ENCODE assay signal across 16 cellular contexts in genomic region chr3:39980021-39980420, GRCh38.
DNase-seq lines count a peak whose midpoint lies in the region; ATAC-seq and TF ChIP-seq lines count a peak whose summit lies in the region.
"Had no signal": no experiment of that assay in that cellular context is flagged by ENCODE, and none has a peak within 500 bp of the region (broad histone marks: within the 10 kb centered on the region; RNA-seq: fewer than 3 reads in every experiment).

No MANE protein-coding gene starts in this region.

- peak overlapping the region in 2 of 12 donors; percentile 38 to 46 for H3K27ac ChIP-seq in heart left ventricle
- H3K27ac ChIP-seq in right atrium auricular region = no peak overlapping the region
- H3K27ac ChIP-seq in C4-2B = peak overlapping the region; percentile 24; the same call in 1 of the 2 replicates
- no peak overlapping the region for H3K27ac ChIP-seq in neuronal stem cell (replicated peaks; ENCODE audit: low read length)

- no peak overlapping the region for H3K23ac ChIP-seq in neuronal stem cell (ENCODE audit: low read depth, low read length, poor library complexity)

- H3K9me3 ChIP-seq in heart left ventricle = peaks cover 0 to 7% (median 0%) of the 10 kb centered on the region in 12 donors
- H3K9me3 ChIP-seq in right atrium auricular region = peaks cover 0 to 5% of the 10 kb centered on the region in 2 donors
- H3K9me3 ChIP-seq in neuronal stem cell (replicated peaks in 1 of 2; ENCODE audit: control insufficient read depth in 2 of 2, insufficient read depth in 1 of 2, low read depth in 1 of 2, low read length in 2 of 2) = no peaks in the 10 kb centered on the region

- H3K9ac ChIP-seq in neuronal stem cell (ENCODE audit: low read depth, low read length, poor library complexity) = no peak overlapping the region

- ATAC-seq in heart left ventricle = peak in 3 of 4 donors; percentile 20 to 69 (median 59)
- ATAC-seq: GM23338 had no signal

- intact Hi-C loops in heart left ventricle (cut with DNase I) = loop anchor here in 2 of 10 donors (10.0 kb wide), 2 partner anchors 255 to 265 kb away; no protein-coding TSS in a partner anchor

- WGBS in heart left ventricle, 4 donors = 49 to 62% (median 57%) methylated on average over 4 of the region's 4 CpGs
- no CpG with 5 or more reads among the region's 4 CpGs for WGBS in neuronal stem cell (ENCODE audit: extremely low coverage in 2 of 2, insufficient read length in 2 of 2, insufficient replicate concordance in 1 of 2), 2 donors

- no peak overlapping the region for H3K4ac ChIP-seq in neuronal stem cell (ENCODE audit: low read length)

- no peak overlapping the region for H2AK5ac ChIP-seq in neuronal stem cell (ENCODE audit: low read depth, low read length)

- no peak overlapping the region for H2BK12ac ChIP-seq in neuronal stem cell (ENCODE audit: low read length)

- no peak overlapping the region for H2BK5ac ChIP-seq in neuronal stem cell (ENCODE audit: low read length)

- no peak overlapping the region for H2AFZ ChIP-seq in neuronal stem cell (ENCODE audit: low read length)
- H2AFZ ChIP-seq: GM23338 had no signal

- H2BK120ac ChIP-seq in neuronal stem cell (ENCODE audit: low read depth, low read length) = no peak overlapping the region

- H3K27me3 ChIP-seq in heart left ventricle = no peaks in the 10 kb centered on the region
- H3K27me3 ChIP-seq in right atrium auricular region = no peaks in the 10 kb centered on the region
- H3K27me3 ChIP-seq in neuronal stem cell (ENCODE audit: control insufficient read depth in 3 of 3, insufficient read depth in 3 of 3, low read depth in 1 of 3, low read length in 3 of 3) = no peaks in the 10 kb centered on the region

- DNase-seq in heart left ventricle (peak in 1 of 5 donors; percentile 28), right atrium auricular region (ENCODE audit: low spot score) (no peak), NCI-H526 (lab: John Stamatoyannopoulos, UW) (peak; percentile 62 to 80), SW480 (ENCODE audit: low spot score) (peak; percentile 16), neuronal stem cell (ENCODE audit: low spot score) (no peak), COLO829 (ENCODE audit: low spot score) (no peak)
- no peak for DNase-seq in stimulated activated CD4-positive, alpha-beta T cell treated with anti-CD3 and anti-CD28 coated beads, Interleukin-15, amount 100 ng/mL, for 24 hours
- DNase-seq: 8988T; C1 segment of cervical spinal cord; CD4-positive, alpha-beta T cell; DMS153; DMS79; GDM1; HCEC 1CT had no signal

- no peak overlapping the region for H3K18ac ChIP-seq in neuronal stem cell (ENCODE audit: low read length)

- TF ChIP-seq CTCF in heart left ventricle (IDR thresholded peaks at IDR 0.05) = no peak
- TF ChIP-seq CTCF in right atrium auricular region (IDR thresholded peaks at IDR 0.05) = no peak
- TF ChIP-seq CTCF in C4-2B (conservative IDR thresholded peaks at IDR 0.05) = no peak

- no peak overlapping the region for H2BK15ac ChIP-seq in neuronal stem cell (ENCODE audit: low read length)

- no peak overlapping the region for H3K14ac ChIP-seq in neuronal stem cell (ENCODE audit: low read length)

- no peaks in the 10 kb centered on the region for H3K36me3 ChIP-seq in heart left ventricle
- H3K36me3 ChIP-seq in right atrium auricular region = no peaks in the 10 kb centered on the region
- H3K36me3 ChIP-seq in neuronal stem cell (replicated peaks in 1 of 2; ENCODE audit: control insufficient read depth in 2 of 2, insufficient read depth in 2 of 2, low read length in 2 of 2) = no peaks in the 10 kb centered on the region

- H4K8ac ChIP-seq in neuronal stem cell (ENCODE audit: low read depth, low read length) = no peak overlapping the region

- H4K91ac ChIP-seq in neuronal stem cell (ENCODE audit: low read depth, low read length, poor library complexity) = no peak overlapping the region

- no peaks in the 10 kb centered on the region for H3K79me1 ChIP-seq in neuronal stem cell (ENCODE audit: low read depth, low read length)

- no peak overlapping the region for H3K4me2 ChIP-seq in neuronal stem cell (ENCODE audit: insufficient read depth, low read length, poor library complexity, severe bottlenecking)
- H3K4me2 ChIP-seq: GM23338 had no signal

- H3K4me1 ChIP-seq in heart left ventricle (peaks cover 0 to 8% (median 0%) of the 10 kb centered on the region in 12 donors), right atrium auricular region (no peaks in the 10 kb centered on the region), neuronal stem cell (ENCODE audit: control insufficient read depth in 2 of 2, insufficient read depth in 1 of 2, low read depth in 1 of 2, low read length in 2 of 2) (no peaks in the 10 kb centered on the region)

- TF ChIP-seq POLR2A in heart left ventricle (IDR thresholded peaks at IDR 0.05) = no peak

- H3K4me3 ChIP-seq in heart left ventricle (no peak overlapping the region), right atrium auricular region (no peak overlapping the region), neuronal stem cell (ENCODE audit: low read length in 2 of 2) (no peak overlapping the region)
- H3K4me3 ChIP-seq: GM23338 had no signal

Comparison
In these comparisons a context has a peak if more than half of its experiments do, and no peak if none do; other contexts are left out.
1. DNase-seq: peak in NCI-H526 (2 of 2) and SW480 (single experiment); none in right atrium auricular region (single experiment), stimulated activated CD4-positive, alpha-beta T cell treated with anti-CD3 and anti-CD28 coated beads, Interleukin-15, amount 100 ng/mL, for 24 hours (single experiment), neuronal stem cell (single experiment) and COLO829 (single experiment).